Comparison of ENCODE assay signal across 16 cellular contexts in genomic region chr4:120443111-120443510, GRCh38.
"Had no signal": no experiment of that assay in that cellular context is flagged by ENCODE, and none has a peak within 500 bp of the region (broad histone marks: within the 10 kb centered on the region; RNA-seq: fewer than 3 reads in every experiment).

No MANE protein-coding gene starts in this region.

- H3K27ac Mint-ChIP-seq: activated B cell treated with CpG ODN at 0.5 μM for 24 hours; activated naive CD4-positive, alpha-beta T cell treated with anti-CD3 and anti-CD28 coated beads, Interleukin-2, amount 50 U/mL, for 24 hours; memory B cell; natural killer cell; stimulated activated naive CD8-positive, alpha-beta T cell treated with anti-CD3 and anti-CD28 coated beads, Interleukin-15, Interleukin-2, amounts not matched to agents 100 ng/mL and 50 ng/mL, for 24 hours; T-helper 17 cell had no signal

- H3K36me3 Mint-ChIP-seq: activated naive CD4-positive, alpha-beta T cell treated with anti-CD3 and anti-CD28 coated beads, Interleukin-2, amount 50 U/mL, for 24 hours; memory B cell; natural killer cell had no signal

- H3K4me3 ChIP-seq: cardiac muscle cell, prostate gland, thoracic aorta had no signal

- H3K4me3 Mint-ChIP-seq: activated B cell treated with CpG ODN at 0.5 μM for 24 hours; activated naive CD4-positive, alpha-beta T cell treated with anti-CD3 and anti-CD28 coated beads, Interleukin-2, amount 50 U/mL, for 24 hours; memory B cell; natural killer cell; stimulated activated naive CD8-positive, alpha-beta T cell treated with anti-CD3 and anti-CD28 coated beads, Interleukin-15, Interleukin-2, amounts not matched to agents 100 ng/mL and 50 ng/mL, for 24 hours; T-helper 17 cell had no signal

- H3K36me3 ChIP-seq: cardiac muscle cell, prostate gland, thoracic aorta had no signal

- H3K27me3 ChIP-seq: cardiac muscle cell had no signal

- DNase-seq: activated B cell treated with CpG ODN at 0.5 μM for 24 hours; aorta; effector CD4-positive, alpha-beta T cell; natural killer cell; occipital lobe; stimulated activated CD4-positive, alpha-beta T cell treated with anti-CD3 and anti-CD28 coated beads, Interleukin-15, amount 100 ng/mL, for 24 hours; stimulated activated CD4-positive, alpha-beta T cell treated with anti-CD3 and anti-CD28 coated beads, Interleukin-4, amount 100 ng/mL, for 24 hours; T-helper 17 cell had no signal

- H3K9me3 Mint-ChIP-seq: activated B cell treated with CpG ODN at 0.5 μM for 24 hours; activated naive CD4-positive, alpha-beta T cell treated with anti-CD3 and anti-CD28 coated beads, Interleukin-2, amount 50 U/mL, for 24 hours; stimulated activated naive CD8-positive, alpha-beta T cell treated with anti-CD3 and anti-CD28 coated beads, Interleukin-15, Interleukin-2, amounts not matched to agents 100 ng/mL and 50 ng/mL, for 24 hours had no signal

- H3K27me3 Mint-ChIP-seq: activated B cell treated with CpG ODN at 0.5 μM for 24 hours; activated naive CD4-positive, alpha-beta T cell treated with anti-CD3 and anti-CD28 coated beads, Interleukin-2, amount 50 U/mL, for 24 hours; memory B cell; stimulated activated naive CD8-positive, alpha-beta T cell treated with anti-CD3 and anti-CD28 coated beads, Interleukin-15, Interleukin-2, amounts not matched to agents 100 ng/mL and 50 ng/mL, for 24 hours; T-helper 17 cell had no signal

- H3K4me1 ChIP-seq: prostate gland had no signal

- H3K27ac ChIP-seq: cardiac muscle cell, prostate gland, thoracic aorta had no signal

- ATAC-seq: left lobe of liver, natural killer cell, sciatic nerve, T-helper 17 cell had no signal

- H3K4me1 Mint-ChIP-seq: activated B cell treated with CpG ODN at 0.5 μM for 24 hours; activated naive CD4-positive, alpha-beta T cell treated with anti-CD3 and anti-CD28 coated beads, Interleukin-2, amount 50 U/mL, for 24 hours; memory B cell; natural killer cell had no signal

- H3K9me3 ChIP-seq: prostate gland, thoracic aorta had no signal
